Comparison of ENCODE assay signal across 1 cellular context in genomic region chr2:162091325-162092007, GRCh38.
TF ChIP-seq lines count a peak whose summit lies in the region.

No MANE protein-coding gene starts in this region.

TF ChIP-seq in HepG2, 621 proteins besides CTCF, POLR2A, EP300 and RAD21 (continued from another document):
- TF ChIP-seq ZBTB37 (CRISPR knock-in tag; IDR thresholded peaks at IDR 0.05) (0 out of 2 replicates have a peak, but pooled peaks have one; percentile 23), ZNF615 (CRISPR knock-in tag; IDR thresholded peaks at IDR 0.05; ENCODE audit: borderline replicate concordance) (peak; percentile 64; the same call in 1 of the 2 replicates), ZNF331 (CRISPR knock-in tag; IDR thresholded peaks at IDR 0.05) (peak; percentile 17; the same call in 1 of the 2 replicates), TARDBP (CRISPR knock-in tag; IDR thresholded peaks at IDR 0.05) (no peak), SOX5 (CRISPR knock-in tag; IDR thresholded peaks at IDR 0.05; ENCODE audit: borderline replicate concordance) (0 out of 2 replicates have a peak, but pooled peaks have one; percentile 20), JUN (CRISPR knock-in tag; IDR thresholded peaks at IDR 0.05) (0 out of 2 replicates have a peak, but pooled peaks have one; percentile 46), STAG1 (CRISPR knock-in tag; IDR thresholded peaks at IDR 0.05) (peak; percentile 76), TBX2 (CRISPR knock-in tag; IDR thresholded peaks at IDR 0.05; ENCODE audit: borderline replicate concordance) (peak; percentile 44; the same call in 1 of the 2 replicates), ZNF547 (CRISPR knock-in tag; IDR thresholded peaks at IDR 0.05) (0 out of 2 replicates have a peak, but pooled peaks have one; percentile 38), SALL1 (CRISPR knock-in tag; IDR thresholded peaks at IDR 0.05) (peak; percentile 24; the same call in 1 of the 2 replicates), ZNF138 (CRISPR knock-in tag; IDR thresholded peaks at IDR 0.05; ENCODE audit: low read depth) (no peak), SMC3 (IDR thresholded peaks at IDR 0.05; ENCODE audit: low read length) (peak; percentile 68), ZNF652 (CRISPR knock-in tag; IDR thresholded peaks at IDR 0.05; ENCODE audit: borderline replicate concordance, low read depth) (peak; percentile 50; the same call in 1 of the 2 replicates), ZMYM4 (CRISPR knock-in tag; IDR thresholded peaks at IDR 0.05) (peak; percentile 40; the same call in 1 of the 2 replicates), ZSCAN21 (CRISPR knock-in tag; IDR thresholded peaks at IDR 0.05; ENCODE audit: borderline replicate concordance) (peak; percentile 25; the same call in 1 of the 2 replicates), FOXA3 (CRISPR knock-in tag; IDR thresholded peaks at IDR 0.05) (0 out of 2 replicates have a peak, but pooled peaks have one; percentile 21), LCORL (IDR thresholded peaks at IDR 0.05) (no peak), LCORL (CRISPR knock-in tag; IDR thresholded peaks at IDR 0.05) (peak; percentile 57; the same call in 1 of the 2 replicates), MXI1 (IDR thresholded peaks at IDR 0.05; ENCODE audit: borderline replicate concordance, low read depth, low read length) (peak; percentile 9; the same call in 1 of the 3 replicates)
- TF ChIP-seq, protein P1, sequence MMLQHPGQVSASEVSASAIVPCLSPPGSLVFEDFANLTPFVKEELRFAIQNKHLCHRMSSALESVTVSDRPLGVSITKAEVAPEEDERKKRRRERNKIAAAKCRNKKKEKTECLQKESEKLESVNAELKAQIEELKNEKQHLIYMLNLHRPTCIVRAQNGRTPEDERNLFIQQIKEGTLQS (CRISPR knock-in tag; IDR thresholded peaks at IDR 0.05): peak; percentile 53; the same call in 1 of the 2 replicates
- TF ChIP-seq, protein P2, sequence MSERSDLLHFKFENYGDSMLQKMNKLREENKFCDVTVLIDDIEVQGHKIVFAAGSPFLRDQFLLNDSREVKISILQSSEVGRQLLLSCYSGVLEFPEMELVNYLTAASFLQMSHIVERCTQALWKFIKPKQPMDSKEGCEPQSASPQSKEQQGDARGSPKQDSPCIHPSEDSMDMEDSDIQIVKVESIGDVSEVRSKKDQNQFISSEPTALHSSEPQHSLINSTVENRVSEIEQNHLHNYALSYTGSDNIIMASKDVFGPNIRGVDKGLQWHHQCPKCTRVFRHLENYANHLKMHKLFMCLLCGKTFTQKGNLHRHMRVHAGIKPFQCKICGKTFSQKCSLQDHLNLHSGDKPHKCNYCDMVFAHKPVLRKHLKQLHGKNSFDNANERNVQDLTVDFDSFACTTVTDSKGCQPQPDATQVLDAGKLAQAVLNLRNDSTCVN (CRISPR knock-in tag; IDR thresholded peaks at IDR 0.05; ENCODE audit: borderline replicate concordance): peak; percentile 90
- TF ChIP-seq, protein P3, sequence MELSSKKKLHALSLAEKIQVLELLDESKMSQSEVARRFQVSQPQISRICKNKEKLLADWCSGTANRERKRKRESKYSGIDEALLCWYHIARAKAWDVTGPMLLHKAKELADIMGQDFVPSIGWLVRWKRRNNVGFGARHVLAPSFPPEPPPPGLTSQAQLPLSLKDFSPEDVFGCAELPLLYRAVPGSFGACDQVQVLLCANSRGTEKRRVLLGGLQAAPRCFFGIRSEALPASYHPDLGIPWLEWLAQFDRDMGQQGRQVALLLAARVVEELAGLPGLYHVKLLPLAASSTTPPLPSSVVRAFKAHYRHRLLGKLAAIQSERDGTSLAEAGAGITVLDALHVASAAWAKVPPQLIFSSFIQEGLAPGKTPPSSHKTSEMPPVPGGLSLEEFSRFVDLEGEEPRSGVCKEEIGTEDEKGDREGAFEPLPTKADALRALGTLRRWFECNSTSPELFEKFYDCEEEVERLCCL (CRISPR knock-in tag; IDR thresholded peaks at IDR 0.05; ENCODE audit: borderline replicate concordance): no peak
